ENCODE assay signal across 24 cellular contexts in the genomic region with DNA sequence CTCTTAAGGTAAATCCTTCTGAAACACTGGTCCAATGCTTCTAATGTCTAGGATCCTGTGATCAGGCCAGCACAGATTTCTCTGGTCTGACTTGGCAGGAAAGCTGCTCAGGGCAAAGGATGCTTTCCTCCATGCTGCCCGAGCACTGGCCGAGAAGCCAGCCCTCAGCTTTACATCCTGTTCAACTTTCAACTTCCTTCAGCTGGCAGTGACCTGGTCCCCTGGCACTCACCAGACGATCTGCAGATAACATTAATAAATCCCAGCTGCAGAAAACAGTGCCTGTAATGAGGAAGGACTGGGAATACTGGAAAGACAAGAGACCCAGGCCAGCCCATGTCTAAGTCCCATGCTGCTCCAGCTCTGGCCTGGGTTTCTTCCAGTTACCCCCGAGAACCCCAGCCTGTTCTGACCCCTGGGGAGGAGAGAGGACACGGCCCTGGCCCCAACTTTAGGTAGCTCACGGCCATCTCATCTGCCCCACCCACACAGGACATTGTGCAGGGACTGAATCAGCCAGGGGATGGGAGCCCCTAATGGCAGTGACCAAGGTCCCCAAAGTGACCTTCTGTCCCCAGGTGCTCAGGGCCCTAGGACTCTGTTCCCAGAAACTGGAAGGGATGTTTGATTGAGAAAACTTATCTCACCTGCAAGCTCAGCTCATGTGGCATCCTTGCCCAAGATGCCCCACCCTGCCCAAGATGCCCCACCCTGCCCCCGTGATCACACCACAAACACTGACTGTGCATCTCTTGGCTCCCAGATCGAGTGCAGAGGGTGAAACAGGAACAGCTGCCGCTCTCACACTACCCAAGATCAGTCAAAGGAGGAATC. TPM values are rescaled to one million over a fixed set of nuclear protein-coding genes. Genes with fewer than 3 reads are reported as not detected.
DNase-seq lines count a peak whose midpoint lies in the region; ATAC-seq and TF ChIP-seq lines count a peak whose summit lies in the region.
"Had no signal": no experiment of that assay in that cellular context is flagged by ENCODE, and none has a peak within 500 bp of the region (broad histone marks: within the 10 kb centered on the region; RNA-seq: fewer than 3 reads in every experiment).

No MANE protein-coding gene starts in this region.

- H3K4me3 ChIP-seq in LNCaP clone FGC (ENCODE audit: low read depth, low read length) (no peak overlapping the region), lower lobe of right lung (no peak overlapping the region)
- H3K4me3 ChIP-seq: adrenal gland, cardiac muscle cell, esophagus squamous epithelium, mucosa of descending colon, right atrium auricular region had no signal

- intact Hi-C loops in lower lobe of right lung (cut with DNase I): no loop called here

- H3K9me3 Mint-ChIP-seq in stimulated activated effector memory CD8-positive, alpha-beta T cell treated with anti-CD3 and anti-CD28 coated beads, Interleukin-12 subunit alpha, Interleukin-12 subunit beta, amount 100 ng/mL, for 72 hours: peaks cover 10% of the 10 kb centered on the region

- no peaks in the 10 kb centered on the region for H3K27me3 ChIP-seq in lower lobe of right lung (ENCODE audit: low read depth)
- H3K27me3 ChIP-seq: adrenal gland, cardiac muscle cell, esophagus squamous epithelium, right atrium auricular region had no signal

- DNase-seq in activated naive CD4-positive, alpha-beta T cell treated with Interleukin-2 at 50 U/mL for 16 hours: peak; percentile 39
- DNase-seq in activated naive CD4-positive, alpha-beta T cell treated with anti-CD3 and anti-CD28 coated beads, Interleukin-2, amount 50 U/mL, for 16 hours: no peak
- DNase-seq in LNCaP clone FGC (ENCODE audit: low read depth) (peak; percentile 93), NCI-H510A (lab: John Stamatoyannopoulos, UW) (no peak), lower lobe of right lung (no peak)
- DNase-seq in activated effector memory CD4-positive, alpha-beta T cell treated with Interleukin-2 at 50 U/mL for 16 hours: peak; percentile 46
- DNase-seq in stimulated activated effector memory CD8-positive, alpha-beta T cell treated with anti-CD3 and anti-CD28 coated beads, Interleukin-12 subunit alpha, Interleukin-12 subunit beta, amount 100 ng/mL, for 72 hours (ENCODE audit: low spot score in 2 of 2): no peak
- DNase-seq: activated T-cell treated with anti-CD3 and anti-CD28 coated beads, Interleukin-2, amount 50 U/mL, for 48 hours; adrenal gland; esophagus squamous epithelium; H7; mucosa of descending colon; NCI-H1694 treated with DMSO at 0.1 percent for 48 hours; NCI-H345; nucleus accumbens; stimulated activated CD4-positive, alpha-beta T cell treated with anti-CD3 and anti-CD28 coated beads, Interleukin-15, amount 100 ng/mL, for 24 hours; SW 1271 had no signal

- no peak for TF ChIP-seq CTCF in LNCaP clone FGC (IDR thresholded peaks at IDR 0.05; ENCODE audit: control insufficient read depth, extremely low read depth, insufficient read depth)
- TF ChIP-seq CTCF in lower lobe of right lung (IDR thresholded peaks at IDR 0.05): no peak

- H3K36me3 ChIP-seq in lower lobe of right lung: no peaks in the 10 kb centered on the region
- H3K36me3 ChIP-seq: adrenal gland, cardiac muscle cell, esophagus squamous epithelium, right atrium auricular region had no signal

- H3K27ac Mint-ChIP-seq in stimulated activated effector memory CD8-positive, alpha-beta T cell treated with anti-CD3 and anti-CD28 coated beads, Interleukin-12 subunit alpha, Interleukin-12 subunit beta, amount 100 ng/mL, for 72 hours: peak overlapping the region; percentile 57
- H3K27ac Mint-ChIP-seq: IgD-negative memory B cell had no signal

- H3K4me1 ChIP-seq in lower lobe of right lung: no peaks in the 10 kb centered on the region
- H3K4me1 ChIP-seq: adrenal gland, esophagus squamous epithelium, right atrium auricular region had no signal

- H3K9me3 ChIP-seq in lower lobe of right lung: no peaks in the 10 kb centered on the region
- H3K9me3 ChIP-seq: adrenal gland, esophagus squamous epithelium, mucosa of descending colon, right atrium auricular region had no signal

- peaks cover 71% of the 10 kb centered on the region for H3K36me3 Mint-ChIP-seq in stimulated activated effector memory CD8-positive, alpha-beta T cell treated with anti-CD3 and anti-CD28 coated beads, Interleukin-12 subunit alpha, Interleukin-12 subunit beta, amount 100 ng/mL, for 72 hours
- H3K36me3 Mint-ChIP-seq: IgD-negative memory B cell had no signal

- peak; percentile 88 for ATAC-seq in stimulated activated effector memory CD8-positive, alpha-beta T cell treated with anti-CD3 and anti-CD28 coated beads, Interleukin-12 subunit alpha, Interleukin-12 subunit beta, amount 100 ng/mL, for 72 hours
- no peak for ATAC-seq in lower lobe of right lung
- ATAC-seq in HG02678 (IDR thresholded peaks at IDR 0.05; ENCODE audit: unreplicated experiment): no peak
- ATAC-seq: left lobe of liver, mucosa of descending colon had no signal

- H3K27ac ChIP-seq in lower lobe of right lung: no peak overlapping the region
- H3K27ac ChIP-seq: adrenal gland, cardiac muscle cell, esophagus squamous epithelium, right atrium auricular region had no signal

- peak overlapping the region; percentile 40 for H3K4me3 Mint-ChIP-seq in stimulated activated effector memory CD8-positive, alpha-beta T cell treated with anti-CD3 and anti-CD28 coated beads, Interleukin-12 subunit alpha, Interleukin-12 subunit beta, amount 100 ng/mL, for 72 hours
- H3K4me3 Mint-ChIP-seq: IgD-negative memory B cell had no signal

- H3K4me1 Mint-ChIP-seq in stimulated activated effector memory CD8-positive, alpha-beta T cell treated with anti-CD3 and anti-CD28 coated beads, Interleukin-12 subunit alpha, Interleukin-12 subunit beta, amount 100 ng/mL, for 72 hours: peaks cover 59% of the 10 kb centered on the region

RNA-seq across cellular contexts. Expression of a gene that starts 28.0 kb away (rescaled TPM):
- 0.65 TPM for total RNA-seq in lower lobe of right lung
- total RNA-seq: glomerular endothelial cell, left lobe of liver, RPMI7951 had no signal

Comparison
In these comparisons a context has a peak if more than half of its experiments do, and no peak if none do; other contexts are left out.
1. DNase-seq: peak in activated naive CD4-positive, alpha-beta T cell treated with Interleukin-2 at 50 U/mL for 16 hours (single experiment), LNCaP clone FGC (single experiment) and activated effector memory CD4-positive, alpha-beta T cell treated with Interleukin-2 at 50 U/mL for 16 hours (single experiment); none in activated naive CD4-positive, alpha-beta T cell treated with anti-CD3 and anti-CD28 coated beads, Interleukin-2, amount 50 U/mL, for 16 hours (single experiment), stimulated activated effector memory CD8-positive, alpha-beta T cell treated with anti-CD3 and anti-CD28 coated beads, Interleukin-12 subunit alpha, Interleukin-12 subunit beta, amount 100 ng/mL, for 72 hours (0 of 2), NCI-H510A (single experiment) and lower lobe of right lung (single experiment).